8 cellular contexts compared by ENCODE assay signal in the genomic region with DNA sequence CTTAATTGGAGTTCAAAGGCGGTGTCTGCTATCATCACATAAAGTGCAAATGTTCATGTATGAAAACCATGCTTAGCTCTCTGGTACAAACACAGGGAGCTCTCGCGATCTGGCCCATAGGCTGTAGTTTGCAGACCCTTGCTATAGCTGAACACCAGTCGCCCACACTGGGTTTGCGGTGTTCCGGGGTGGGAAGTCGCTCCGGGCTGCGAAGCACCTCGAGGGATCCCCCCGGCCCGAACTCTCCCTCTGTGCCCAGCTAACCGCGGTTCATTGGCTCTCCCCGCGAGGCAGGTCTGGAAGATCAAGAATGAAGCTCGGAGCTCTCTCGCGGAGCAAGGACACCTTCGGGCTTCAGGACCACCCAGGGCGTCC. TPM values are rescaled to one million over a fixed set of nuclear protein-coding genes. Genes with fewer than 3 reads are reported as not detected.
DNase-seq lines count a peak whose midpoint lies in the region; TF ChIP-seq lines count a peak whose summit lies in the region.

No MANE protein-coding gene starts in this region.

- H3K9me3 ChIP-seq in cardiac muscle cell (ENCODE audit: low read depth) (no peaks in the 10 kb centered on the region), mononuclear cell (ENCODE audit: low read depth, low read length) (no peaks in the 10 kb centered on the region)

- H3K4me3 ChIP-seq in cardiac muscle cell, result peak overlapping the region; percentile 48
- H3K4me3 ChIP-seq in HL-60 (replicated peaks; ENCODE audit: insufficient read depth, low read length), result peak overlapping the region; percentile 70
- peak overlapping the region; percentile 72 for H3K4me3 ChIP-seq in brain microvascular endothelial cell (ENCODE audit: low read depth, low read length)
- peak overlapping the region; percentile 63 for H3K4me3 ChIP-seq in mononuclear cell (ENCODE audit: low read length)

- in situ Hi-C loops in brain microvascular endothelial cell (cut with HindIII; ENCODE audit: low pct_ligation_motif_present, low sequenced_read_pairs), result no loop called here

- H3K27ac ChIP-seq in cardiac muscle cell, result no peak overlapping the region
- H3K27ac ChIP-seq in HL-60 (replicated peaks), result peak overlapping the region; percentile 83; the same call in 1 of the 2 replicates
- H3K27ac ChIP-seq in brain microvascular endothelial cell, result no peak overlapping the region

- intact Hi-C loops in cardiac septum (cut with DNase I), result no loop called here

- TF ChIP-seq CTCF in cardiac muscle cell (IDR thresholded peaks at IDR 0.05; ENCODE audit: low read depth, low read length), result no peak
- no peak for TF ChIP-seq CTCF in HL-60 (IDR thresholded peaks at IDR 0.05; ENCODE audit: insufficient read depth, low read length)
- no peak for TF ChIP-seq CTCF in brain microvascular endothelial cell (IDR thresholded peaks at IDR 0.05; ENCODE audit: low read depth, low read length, missing control alignments)

- DNase-seq in cardiac muscle cell (ENCODE audit: low read depth in 1 of 2, low spot score in 1 of 2) (no peak), cardiac septum (ENCODE audit: low spot score) (no peak), HL-60 (ENCODE audit: low read depth in 1 of 2, low spot score in 1 of 2) (no peak), brain microvascular endothelial cell (no peak), T1000 (lab: John Stamatoyannopoulos, UW) (no peak), epidermal melanocyte (ENCODE audit: insufficient read length, low spot score) (no peak), germinal center (ENCODE audit: low spot score) (no peak)

- H3K4me1 ChIP-seq in cardiac muscle cell (ENCODE audit: low read depth) (no peaks in the 10 kb centered on the region), mononuclear cell (ENCODE audit: insufficient read depth, low read length) (peaks cover 10% of the 10 kb centered on the region)

- peaks cover 4% of the 10 kb centered on the region for H3K27me3 ChIP-seq in cardiac muscle cell
- H3K27me3 ChIP-seq in HL-60 (ENCODE audit: insufficient read depth, poor library complexity, severe bottlenecking), result no peaks in the 10 kb centered on the region
- H3K27me3 ChIP-seq in brain microvascular endothelial cell (replicated peaks), result no peaks in the 10 kb centered on the region
- H3K27me3 ChIP-seq in mononuclear cell (ENCODE audit: insufficient read depth, low read length), result no peaks in the 10 kb centered on the region

- H3K36me3 ChIP-seq in cardiac muscle cell (no peaks in the 10 kb centered on the region), brain microvascular endothelial cell (replicated peaks) (no peaks in the 10 kb centered on the region)

RNA-seq across cellular contexts. Expression of a gene that starts 0.3 kb away (rescaled TPM):
- total RNA-seq in cardiac muscle cell, result 5.8 and 16.8 TPM in 2 replicates
- 4.2 and 7.5 TPM in 2 replicates for polyA plus RNA-seq in cardiac muscle cell
- 2.8 TPM for total RNA-seq in cardiac septum
- 15.7 TPM for total RNA-seq in mononuclear cell
